Comparison of ENCODE assay signal across 8 cellular contexts in the genomic region with DNA sequence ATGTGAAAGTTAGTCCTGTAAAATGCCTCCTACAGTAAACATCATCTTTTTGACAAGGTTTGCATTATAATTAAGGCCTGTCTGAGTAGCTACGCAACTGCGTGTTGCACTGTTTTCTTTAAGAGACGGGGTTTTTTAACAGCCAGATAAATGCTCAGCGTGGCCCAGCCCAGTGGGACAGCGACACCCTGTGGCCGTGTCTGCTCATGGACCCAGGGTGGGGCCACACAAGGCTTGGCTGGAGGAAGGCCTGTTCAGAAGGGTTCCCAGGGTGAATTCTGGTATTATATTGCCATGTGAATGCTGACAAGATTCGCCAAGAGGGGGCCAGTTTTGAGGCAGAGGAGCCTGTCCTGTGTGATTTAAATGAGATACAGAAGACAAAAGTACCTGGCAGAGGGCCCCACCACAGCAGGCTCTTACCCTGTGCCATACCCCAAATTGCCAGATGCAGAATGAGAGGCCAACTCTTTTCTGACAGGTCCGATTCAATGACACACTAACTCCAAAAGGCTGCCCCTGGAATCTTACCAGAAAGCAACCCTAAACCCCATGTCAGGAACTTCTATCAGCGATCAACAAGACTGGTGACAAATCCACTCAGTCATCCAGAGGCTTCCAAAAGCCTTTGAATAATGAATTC.
A peak's percentile ranks its signal among the peaks of the same experiment; 100 is the strongest.
DNase-seq lines count a peak whose midpoint lies in the region; ATAC-seq and TF ChIP-seq lines count a peak whose summit lies in the region.

No MANE protein-coding gene starts in this region.

- H3K9me3 ChIP-seq in OCI-LY3 (ENCODE audit: insufficient read depth, low read length), result no peaks in the 10 kb centered on the region

- H3K4me3 ChIP-seq in OCI-LY3 (ENCODE audit: low read length), result 0 out of 2 replicates have a peak overlapping the region, but pooled peaks have one; percentile 19

- no peaks in the 10 kb centered on the region for H4K20me1 ChIP-seq in OCI-LY3 (ENCODE audit: insufficient read depth, low read length)

- H3K27ac ChIP-seq in OCI-LY3 (ENCODE audit: low read length), result no peak overlapping the region

- no peaks in the 10 kb centered on the region for H3K27me3 ChIP-seq in OCI-LY3 (ENCODE audit: low read depth, low read length)

- peak overlapping the region; percentile 79 for H2AFZ ChIP-seq in OCI-LY3 (ENCODE audit: low read depth, low read length)

- peak; percentile 1 to 11 for DNase-seq in SHP77 (lab: John Stamatoyannopoulos, UW)
- no peak for DNase-seq in SHP77 treated with DMSO at 0.1 percent for 48 hours (lab: John Stamatoyannopoulos, UW)
- peak; percentile 2 for DNase-seq in amniotic epithelial cell (ENCODE audit: low read depth)
- DNase-seq in islet precursor cell, result peak; percentile 76
- DNase-seq in stimulated activated CD8-positive, alpha-beta memory T cell treated with anti-CD3 and anti-CD28 coated beads, Interleukin-15, amount 100 ng/mL, for 48 hours (ENCODE audit: low read depth in 2 of 2), result peak; percentile 17 to 23
- DNase-seq in NCI-H1417 treated with DMSO at 0.1 percent for 48 hours (lab: John Stamatoyannopoulos, UW), result no peak

- no peaks in the 10 kb centered on the region for H3K4me1 ChIP-seq in OCI-LY3 (ENCODE audit: low read length)

- TF ChIP-seq CTCF in OCI-LY3 (IDR thresholded peaks at IDR 0.05; ENCODE audit: low read depth, low read length), result peak; percentile 80

- H3K79me2 ChIP-seq in OCI-LY3 (ENCODE audit: low read length), result no peaks in the 10 kb centered on the region

- H3K9ac ChIP-seq in OCI-LY3 (ENCODE audit: low read length), result no peak overlapping the region

- peak overlapping the region; percentile 36 for H3K4me2 ChIP-seq in OCI-LY3 (ENCODE audit: low read length)

- no peaks in the 10 kb centered on the region for H3K36me3 ChIP-seq in OCI-LY3 (replicated peaks; ENCODE audit: low read depth, low read length)

- peak; percentile 82 for ATAC-seq in HG02610 (IDR thresholded peaks at IDR 0.05; ENCODE audit: unreplicated experiment)

Comparison
In these comparisons a context has a peak if more than half of its experiments do, and no peak if none do; other contexts are left out.
1. DNase-seq: peak in SHP77 (2 of 2), amniotic epithelial cell (single experiment), islet precursor cell (single experiment) and stimulated activated CD8-positive, alpha-beta memory T cell treated with anti-CD3 and anti-CD28 coated beads, Interleukin-15, amount 100 ng/mL, for 48 hours (2 of 2); none in SHP77 treated with DMSO at 0.1 percent for 48 hours (single experiment) and NCI-H1417 treated with DMSO at 0.1 percent for 48 hours (single experiment).